In the genomic region with DNA sequence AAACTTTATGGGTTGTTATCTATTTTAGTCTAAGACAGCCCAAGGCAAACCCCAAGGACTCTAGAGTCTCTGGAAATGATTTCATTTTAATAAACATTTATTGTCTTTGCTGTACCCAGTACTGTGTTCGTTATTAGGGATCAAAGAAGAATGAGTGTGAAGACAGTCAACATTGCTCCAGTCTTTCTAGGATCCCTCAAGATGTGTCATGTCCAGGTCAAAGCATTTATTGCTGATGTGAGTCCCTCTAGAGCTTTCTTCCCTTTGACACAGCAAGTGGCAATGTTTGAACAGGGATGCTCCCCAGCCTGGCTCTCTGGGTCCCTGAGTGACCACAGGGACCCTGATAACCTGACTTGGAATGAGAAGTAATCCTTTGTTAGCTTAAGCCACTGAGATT, we compare ENCODE assay signal across 17 cellular contexts.
A peak's percentile ranks its signal among the peaks of the same experiment; 100 is the strongest.
DNase-seq lines count a peak whose midpoint lies in the region; ATAC-seq and TF ChIP-seq lines count a peak whose summit lies in the region.
"Had no signal": no experiment of that assay in that cellular context is flagged by ENCODE, and none has a peak within 500 bp of the region (broad histone marks: within the 10 kb centered on the region; RNA-seq: fewer than 3 reads in every experiment).

No MANE protein-coding gene starts in this region.

- no peaks in the 10 kb centered on the region for H3K36me3 Mint-ChIP-seq in activated naive CD4-positive, alpha-beta T cell treated with anti-CD3 and anti-CD28 coated beads, Interleukin-2, amount 50 U/mL, for 72 hours

- TF ChIP-seq POLR2A in HCT116 (IDR thresholded peaks at IDR 0.05; ENCODE audit: borderline replicate concordance, extremely low read depth, insufficient read depth, insufficient read length) (no peak), upper lobe of left lung (IDR thresholded peaks at IDR 0.05) (no peak)

- ATAC-seq in HCT116 (no peak), upper lobe of left lung (ENCODE audit: low FRiP score in 2 of 2) (no peak)
- ATAC-seq in activated naive CD4-positive, alpha-beta T cell treated with anti-CD3 and anti-CD28 coated beads, Interleukin-2, amount 50 U/mL, for 72 hours, result no peak
- ATAC-seq: activated CD8-positive, alpha-beta T cell treated with anti-CD3 and anti-CD28 coated beads for 36 hours had no signal

- no peak overlapping the region for H3K27ac ChIP-seq in HCT116 (ENCODE audit: low read depth, low read length)
- peak overlapping the region; percentile 67 for H3K27ac ChIP-seq in SJCRH30
- H3K27ac ChIP-seq in upper lobe of left lung, result peak overlapping the region in 1 of 4 donors; percentile 32
- H3K27ac ChIP-seq: uterus, WERI-Rb-1 had no signal

- TF ChIP-seq CTCF in HCT116 (IDR thresholded peaks at IDR 0.05 in 2 of 3, conservative IDR thresholded peaks at IDR 0.05 in 1 of 3; ENCODE audit: borderline replicate concordance in 1 of 3, insufficient read depth in 1 of 3, low read depth in 2 of 3, low read length in 2 of 3) (no peak), epithelial cell of esophagus (IDR thresholded peaks at IDR 0.05; ENCODE audit: insufficient read depth, low read depth, low read length, missing control alignments) (no peak), upper lobe of left lung (IDR thresholded peaks at IDR 0.05) (no peak)

- no peaks in the 10 kb centered on the region for H4K20me1 ChIP-seq in HCT116 (ENCODE audit: insufficient read depth)

- DNase-seq in HCT116 (ENCODE audit: low read depth, low spot score) (no peak), SJCRH30 (no peak), epithelial cell of esophagus (ENCODE audit: low read depth) (peak; percentile 41), upper lobe of left lung (no peak), NCI-H2171 (lab: John Stamatoyannopoulos, UW) (no peak)
- no peak for DNase-seq in activated naive CD4-positive, alpha-beta T cell treated with anti-CD3 and anti-CD28 coated beads, Interleukin-2, amount 50 U/mL, for 72 hours (ENCODE audit: low spot score in 2 of 2)
- DNase-seq: activated CD8-positive, alpha-beta T cell treated with anti-CD3 and anti-CD28 coated beads for 36 hours; Caco-2; heart left ventricle; NCI-H2227 treated with DMSO at 0.1 percent for 48 hours; stimulated activated CD4-positive, alpha-beta T cell treated with anti-CD3 and anti-CD28 coated beads, Interleukin-4, amount 100 ng/mL, for 24 hours; substantia nigra; uterus; WERI-Rb-1 had no signal

- no peak for TF ChIP-seq RAD21 in HCT116 (IDR thresholded peaks at IDR 0.05; ENCODE audit: low read depth)

- H3K27me3 ChIP-seq in HCT116 (ENCODE audit: insufficient read depth, low read length) (no peaks in the 10 kb centered on the region), SJCRH30 (no peaks in the 10 kb centered on the region), skeletal muscle satellite cell (ENCODE audit: control insufficient read depth, insufficient read depth, low read length) (no peaks in the 10 kb centered on the region), upper lobe of left lung (no peaks in the 10 kb centered on the region)
- H3K27me3 ChIP-seq: heart left ventricle, uterus had no signal

- H3K4me1 ChIP-seq in HCT116 (ENCODE audit: control insufficient read depth in 1 of 2, insufficient read depth in 2 of 2, low read length in 2 of 2), result peaks cover 15 to 34% of the 10 kb centered on the region in 2 experiments; a peak in 3 of 4 replicates
- H3K4me1 ChIP-seq in SJCRH30, result peaks cover 46% of the 10 kb centered on the region
- peaks cover 37% of the 10 kb centered on the region for H3K4me1 ChIP-seq in skeletal muscle satellite cell (ENCODE audit: control insufficient read depth, insufficient read depth, low read length)
- H3K4me1 ChIP-seq in upper lobe of left lung, result peaks cover 9 to 12% (median 11%) of the 10 kb centered on the region in 4 donors
- H3K4me1 ChIP-seq: uterus had no signal

- CTCF ChIA-PET in HCT116 (lab: Charles Lee), result interaction anchor here (1.1 kb wide), 1 partner anchor 159 kb away, joined by 3 read pairs; no protein-coding TSS in a partner anchor

- no peak for TF ChIP-seq EP300 in upper lobe of left lung (IDR thresholded peaks at IDR 0.05)

- no peak overlapping the region for H3K27ac Mint-ChIP-seq in activated naive CD4-positive, alpha-beta T cell treated with anti-CD3 and anti-CD28 coated beads, Interleukin-2, amount 50 U/mL, for 72 hours
- H3K27ac Mint-ChIP-seq: activated CD8-positive, alpha-beta T cell treated with anti-CD3 and anti-CD28 coated beads for 36 hours; B cell had no signal

- POLR2A ChIA-PET in HCT116 (lab: Charles Lee), result no interaction called here

- no peaks in the 10 kb centered on the region for H3K36me3 ChIP-seq in HCT116 (ENCODE audit: control insufficient read depth in 1 of 2, insufficient read depth in 2 of 2, low read length in 2 of 2)
- H3K36me3 ChIP-seq in SJCRH30, result no peaks in the 10 kb centered on the region
- H3K36me3 ChIP-seq in skeletal muscle satellite cell (ENCODE audit: insufficient read depth, low read length), result no peaks in the 10 kb centered on the region
- H3K36me3 ChIP-seq in upper lobe of left lung, result peaks cover 0 to 15% (median 0%) of the 10 kb centered on the region in 4 donors
- H3K36me3 ChIP-seq: WERI-Rb-1 had no signal

- WGBS in upper lobe of left lung, 2 donors, result 50 to 74% methylated on average over 1 of the region's 1 CpG

- no peak overlapping the region for H2AFZ ChIP-seq in HCT116 (ENCODE audit: low read depth, low read length, poor library complexity, severe bottlenecking)

- H3K79me2 ChIP-seq in HCT116 (ENCODE audit: insufficient read depth, low read length), result no peaks in the 10 kb centered on the region

- no peaks in the 10 kb centered on the region for H3K9me3 Mint-ChIP-seq in activated naive CD4-positive, alpha-beta T cell treated with anti-CD3 and anti-CD28 coated beads, Interleukin-2, amount 50 U/mL, for 72 hours
- H3K9me3 Mint-ChIP-seq: activated CD8-positive, alpha-beta T cell treated with anti-CD3 and anti-CD28 coated beads for 36 hours; nephron had no signal

- no TSS peak for BruUV-seq in HCT116 (replicated peaks; lab: Mats Ljungman, UMichigan)

- H3K9ac ChIP-seq in HCT116 (ENCODE audit: low read length) (no peak overlapping the region), skeletal muscle satellite cell (ENCODE audit: low read depth, low read length) (peak overlapping the region; percentile 62)

- RAD21 ChIA-PET in HCT116 (lab: Charles Lee; ENCODE audit: low non-redundant PET in 1 of 2, low total read pairs in 2 of 2, uncharacterized antibody in 2 of 2, unreplicated experiment in 2 of 2), result no interaction called here

- intact Hi-C loops in HCT116 (cut with micrococcal nuclease), result loop anchor here (5.0 to 10.0 kb wide), 2 partner anchors 162 to 1090 kb away; no protein-coding TSS in a partner anchor

- H3K4me2 ChIP-seq in HCT116 (ENCODE audit: low read length) (peak overlapping the region; percentile 27; the same call in 1 of the 2 replicates), skeletal muscle satellite cell (ENCODE audit: low read length) (peak overlapping the region; percentile 58)

- H3K9me2 ChIP-seq in HCT116 (ENCODE audit: insufficient read depth), result no peaks in the 10 kb centered on the region

- H3K4me3 ChIP-seq in HCT116 (replicated peaks in 1 of 2; ENCODE audit: low read depth in 1 of 2, low read length in 2 of 2), result no peak overlapping the region
- H3K4me3 ChIP-seq in SJCRH30, result no peak overlapping the region
- no peak overlapping the region for H3K4me3 ChIP-seq in epithelial cell of esophagus (ENCODE audit: low read length)
- peak overlapping the region; percentile 17 for H3K4me3 ChIP-seq in skeletal muscle satellite cell (ENCODE audit: low read length)
- H3K4me3 ChIP-seq in upper lobe of left lung, result no peak overlapping the region
- H3K4me3 ChIP-seq: heart left ventricle, uterus had no signal

- no peaks in the 10 kb centered on the region for H3K9me3 ChIP-seq in HCT116 (ENCODE audit: control insufficient read depth in 1 of 2, insufficient read depth in 1 of 2, low read depth in 1 of 2, low read length in 2 of 2)
- H3K9me3 ChIP-seq in SJCRH30 (replicated peaks), result no peaks in the 10 kb centered on the region
- no peaks in the 10 kb centered on the region for H3K9me3 ChIP-seq in skeletal muscle satellite cell (replicated peaks; ENCODE audit: low read length)
- H3K9me3 ChIP-seq in upper lobe of left lung, result no peaks in the 10 kb centered on the region
- H3K9me3 ChIP-seq: Caco-2, heart left ventricle, uterus had no signal

TF ChIP-seq in HCT116, 20 proteins besides CTCF, POLR2A, EP300 and RAD21 (continues in another document):
- TF ChIP-seq MAX (IDR thresholded peaks at IDR 0.05), result no peak; the same call in 1 of the 2 replicates
- no peak for TF ChIP-seq ZNF274 (IDR thresholded peaks at IDR 0.05; ENCODE audit: low read depth, low read length)
- TF ChIP-seq SP1 (IDR thresholded peaks at IDR 0.05; ENCODE audit: low read depth), result no peak
- TF ChIP-seq FOSL1 (IDR thresholded peaks at IDR 0.05; ENCODE audit: low read depth), result no peak
- TF ChIP-seq EZH2 (IDR thresholded peaks at IDR 0.05), result no peak
- TF ChIP-seq CEBPB (IDR thresholded peaks at IDR 0.05; ENCODE audit: low read depth), result no peak
- no peak for TF ChIP-seq EGR1 (IDR thresholded peaks at IDR 0.05; ENCODE audit: low read depth)
- no peak for TF ChIP-seq POLR2AphosphoS5 (IDR thresholded peaks at IDR 0.05; ENCODE audit: low read depth, low read length)
- no peak for TF ChIP-seq TCF7L2 (IDR thresholded peaks at IDR 0.05; ENCODE audit: borderline replicate concordance, extremely low read depth, insufficient read depth, insufficient read length)
